14 cellular contexts compared by ENCODE assay signal in the genomic region with DNA sequence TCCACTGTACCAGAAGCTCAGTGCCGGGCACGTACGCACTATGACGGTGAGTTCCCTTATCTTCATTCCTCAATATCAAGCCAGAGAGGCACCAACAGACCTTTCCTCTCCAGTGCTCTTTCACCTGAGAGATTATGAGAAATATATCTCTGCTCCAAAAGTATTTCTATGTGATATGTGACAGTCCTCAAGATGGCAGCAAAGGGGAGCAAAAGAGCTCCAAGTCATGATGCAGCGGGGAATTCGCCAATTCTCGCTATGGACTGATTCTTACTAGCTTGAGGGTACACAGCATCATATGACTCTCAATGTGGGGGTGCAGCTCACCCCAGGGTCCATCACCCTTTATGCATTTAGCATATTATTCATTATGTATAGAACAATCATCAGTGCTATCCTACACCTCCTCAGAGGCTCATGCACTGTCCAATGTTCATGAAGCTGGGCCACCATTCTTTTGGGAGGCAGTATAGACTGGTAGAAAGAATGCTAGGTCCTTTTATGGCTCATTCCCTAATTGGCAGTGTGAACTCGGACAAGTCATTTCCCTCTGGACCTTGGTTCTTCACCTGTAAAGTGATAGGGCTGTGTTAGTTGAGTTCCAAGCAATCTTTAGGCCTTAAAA. TPM values are rescaled to one million over a fixed set of nuclear protein-coding genes. Genes with fewer than 3 reads are reported as not detected.
DNase-seq lines count a peak whose midpoint lies in the region; ATAC-seq, FAIRE-seq and TF ChIP-seq lines count a peak whose summit lies in the region.
"Had no signal": no experiment of that assay in that cellular context is flagged by ENCODE, and none has a peak within 500 bp of the region (broad histone marks: within the 10 kb centered on the region; RNA-seq: fewer than 3 reads in every experiment).

No MANE protein-coding gene starts in this region.

- DNase-seq in AG08395 (ENCODE audit: low spot score): peak; percentile 40
- no peak for DNase-seq in GM12892 (ENCODE audit: insufficient read length)
- DNase-seq in RWPE2 (ENCODE audit: low spot score): no peak
- DNase-seq in erythroblast (lab: John Stamatoyannopoulos, UW): peak; percentile 2 to 5
- DNase-seq in omental fat pad (ENCODE audit: low spot score): no peak
- DNase-seq in inferior parietal cortex (ENCODE audit: extremely low spot score): no peak
- DNase-seq: activated CD4-positive, alpha-beta memory T cell treated with anti-CD3 and anti-CD28 coated beads for 36 hours; Calu3; effector memory CD8-positive, alpha-beta T cell; NCI-H2171; sigmoid colon; upper lobe of right lung had no signal

- no peaks in the 10 kb centered on the region for H3K9me3 ChIP-seq in RWPE2 (ENCODE audit: severe bottlenecking)
- H3K9me3 ChIP-seq: sigmoid colon, upper lobe of right lung had no signal

- no peak for TF ChIP-seq POLR2A in GM12892 (IDR thresholded peaks at IDR 0.05; ENCODE audit: low read depth, low read length)
- TF ChIP-seq POLR2A in erythroblast (IDR thresholded peaks at IDR 0.05; ENCODE audit: low read length): no peak

- ATAC-seq in RWPE2 (ENCODE audit: low read depth) (no peak), HG02981 (IDR thresholded peaks at IDR 0.05; ENCODE audit: unreplicated experiment) (no peak), omental fat pad (ENCODE audit: low FRiP score) (no peak), HG03159 (IDR thresholded peaks at IDR 0.05; ENCODE audit: unreplicated experiment) (no peak)
- ATAC-seq: effector memory CD8-positive, alpha-beta T cell; upper lobe of right lung had no signal

- TF ChIP-seq CTCF in RWPE2 (IDR thresholded peaks at IDR 0.05; ENCODE audit: poor library complexity, severe bottlenecking): peak; percentile 15
- TF ChIP-seq CTCF in omental fat pad (IDR thresholded peaks at IDR 0.05): no peak

- no peak overlapping the region for H3K4me3 ChIP-seq in RWPE2 (ENCODE audit: severe bottlenecking)
- H3K4me3 ChIP-seq: sigmoid colon, upper lobe of right lung had no signal

- H3K27ac ChIP-seq in RWPE2 (ENCODE audit: poor library complexity, severe bottlenecking): no peak overlapping the region
- H3K27ac ChIP-seq: sigmoid colon, upper lobe of right lung had no signal

- no peaks in the 10 kb centered on the region for H3K36me3 ChIP-seq in RWPE2 (ENCODE audit: low read depth)
- H3K36me3 ChIP-seq: sigmoid colon, upper lobe of right lung had no signal

- no peaks in the 10 kb centered on the region for H3K4me1 ChIP-seq in RWPE2 (ENCODE audit: insufficient read depth, poor library complexity, severe bottlenecking)
- H3K4me1 ChIP-seq: sigmoid colon, upper lobe of right lung had no signal

- FAIRE-seq in GM12892 (lab: Jason Lieb, UNC): peak; percentile 24

- H3K27me3 ChIP-seq in RWPE2 (ENCODE audit: insufficient read depth, poor library complexity, severe bottlenecking): no peaks in the 10 kb centered on the region
- H3K27me3 ChIP-seq: sigmoid colon, upper lobe of right lung had no signal

RNA-seq across cellular contexts. Expression of gene IQSEC2, which starts 12.8 kb away (rescaled TPM):
- 1.1 TPM for polyA plus RNA-seq in GM12892 (2012; ENCODE audit: missing spikeins)
- 10 to 100 TPM; 12.2 to 14.8 (median 14.0) TPM for total RNA-seq in omental fat pad

Comparison
In these comparisons a context has a peak if more than half of its experiments do, and no peak if none do; other contexts are left out.
1. DNase-seq: peak in AG08395 (single experiment) and erythroblast (2 of 2); none in GM12892 (single experiment), RWPE2 (single experiment), omental fat pad (single experiment) and inferior parietal cortex (single experiment).